16 cellular contexts compared by ENCODE assay signal in genomic region chr22:41664951-41665350, GRCh38. TPM values are rescaled to one million over a fixed set of nuclear protein-coding genes. Genes with fewer than 3 reads are reported as not detected.
DNase-seq lines count a peak whose midpoint lies in the region; ATAC-seq and TF ChIP-seq lines count a peak whose summit lies in the region.
"Had no signal": no experiment of that assay in that cellular context is flagged by ENCODE, and none has a peak within 500 bp of the region (broad histone marks: within the 10 kb centered on the region; RNA-seq: fewer than 3 reads in every experiment).

No MANE protein-coding gene starts in this region.

- H3K4me1 ChIP-seq in GM23338 (ENCODE audit: insufficient read depth) (peaks cover 14% of the 10 kb centered on the region), neural progenitor cell (peaks cover 8% of the 10 kb centered on the region)

- peaks cover 29% of the 10 kb centered on the region for H3K36me3 Mint-ChIP-seq in activated CD4-positive, alpha-beta memory T cell treated with anti-CD3 and anti-CD28 coated beads for 36 hours
- peaks cover 49% of the 10 kb centered on the region for H3K36me3 Mint-ChIP-seq in activated CD4-positive, alpha-beta memory T cell treated with anti-CD3 and anti-CD28 coated beads, Interleukin-2, amount 10 ng/mL, durations not matched to agents 7 days and 5 days (ENCODE audit: low read depth)
- H3K36me3 Mint-ChIP-seq in GM23338 (ENCODE audit: low read depth) (peaks cover 48% of the 10 kb centered on the region), neural progenitor cell (peaks cover 19% of the 10 kb centered on the region)
- peaks cover 54% of the 10 kb centered on the region for H3K36me3 Mint-ChIP-seq in activated CD8-positive, alpha-beta T cell treated with anti-CD3 and anti-CD28 coated beads, Interleukin-2, amount 10 ng/mL, durations not matched to agents 7 days and 5 days (ENCODE audit: low read depth)

- TF ChIP-seq CTCF in GM23338 (conservative IDR thresholded peaks at IDR 0.05; ENCODE audit: low read depth in 2 of 2), result no peak
- TF ChIP-seq CTCF in neural progenitor cell (IDR thresholded peaks at IDR 0.05), result no peak

- H3K27ac ChIP-seq in GM23338 (ENCODE audit: low read depth), result peak overlapping the region; percentile 56; the same call in 1 of the 2 replicates
- H3K27ac ChIP-seq in neural progenitor cell, result peak overlapping the region; percentile 81
- H3K27ac ChIP-seq: psoas muscle, upper lobe of right lung had no signal

- H3K79me2 ChIP-seq in GM23338 (replicated peaks; ENCODE audit: insufficient read depth), result peaks cover 3% of the 10 kb centered on the region; the same call in 1 of the 2 replicates
- no peaks in the 10 kb centered on the region for H3K79me2 ChIP-seq in neural progenitor cell (ENCODE audit: low read depth)

- H4K20me1 ChIP-seq in GM23338 (replicated peaks; ENCODE audit: insufficient read depth) (peaks cover 17% of the 10 kb centered on the region), neural progenitor cell (ENCODE audit: low read depth) (no peaks in the 10 kb centered on the region)

- H3K4me3 ChIP-seq in GM23338, result no peak overlapping the region
- H3K4me3 ChIP-seq in neural progenitor cell, result no peak overlapping the region
- H3K4me3 ChIP-seq: heart right ventricle, psoas muscle, upper lobe of right lung had no signal

- H3K27me3 ChIP-seq in GM23338 (ENCODE audit: insufficient read depth) (no peaks in the 10 kb centered on the region), neural progenitor cell (no peaks in the 10 kb centered on the region)
- H3K27me3 ChIP-seq: heart right ventricle, upper lobe of right lung had no signal

- H3K9me3 Mint-ChIP-seq in activated CD4-positive, alpha-beta memory T cell treated with anti-CD3 and anti-CD28 coated beads for 36 hours, result no peaks in the 10 kb centered on the region
- H3K9me3 Mint-ChIP-seq in activated CD4-positive, alpha-beta memory T cell treated with anti-CD3 and anti-CD28 coated beads, Interleukin-2, amount 10 ng/mL, durations not matched to agents 7 days and 5 days, result no peaks in the 10 kb centered on the region
- H3K9me3 Mint-ChIP-seq in GM23338 (no peaks in the 10 kb centered on the region), neural progenitor cell (no peaks in the 10 kb centered on the region)
- no peaks in the 10 kb centered on the region for H3K9me3 Mint-ChIP-seq in activated CD8-positive, alpha-beta T cell treated with anti-CD3 and anti-CD28 coated beads, Interleukin-2, amount 10 ng/mL, durations not matched to agents 7 days and 5 days (ENCODE audit: insufficient read depth)
- H3K9me3 Mint-ChIP-seq: natural killer cell had no signal

- CTCF ChIA-PET in activated CD4-positive, alpha-beta memory T cell treated with anti-CD3 and anti-CD28 coated beads for 36 hours (lab: Charles Lee), result interaction anchor here (0.9 to 3.4 kb wide), 4 partner anchors 8 to 33 kb away, joined by 3 to 28 read pairs (median 16); partner anchors contain the start of genes MEI1 and SNU13
- CTCF ChIA-PET in activated CD4-positive, alpha-beta memory T cell treated with anti-CD3 and anti-CD28 coated beads, Interleukin-2, amount 10 ng/mL, durations not matched to agents 7 days and 5 days (lab: Charles Lee), result interaction anchor here (0.6 to 2.0 kb wide), 2 partner anchors 11 to 35 kb away, joined by 4 to 6 read pairs; no protein-coding TSS in a partner anchor
- CTCF ChIA-PET in activated CD8-positive, alpha-beta T cell treated with anti-CD3 and anti-CD28 coated beads, Interleukin-2, amount 10 ng/mL, durations not matched to agents 7 days and 5 days (lab: Charles Lee), result interaction anchor here (0.7 to 3.0 kb wide), 2 partner anchors 15 to 276 kb away, joined by 3 to 30 read pairs; no protein-coding TSS in a partner anchor
- CTCF ChIA-PET in HEK293T (lab: Yijun Ruan, JAX), result interaction anchor here (0.6 to 0.7 kb wide), 2 partner anchors 71 to 282 kb away, joined by 3 to 4 read pairs; partner anchors contain the start of gene CENPM

- H3K36me3 ChIP-seq in GM23338 (ENCODE audit: insufficient read depth) (peaks cover 39% of the 10 kb centered on the region), neural progenitor cell (peaks cover 11% of the 10 kb centered on the region)

- H3K9me2 ChIP-seq in GM23338 (ENCODE audit: insufficient read depth), result no peaks in the 10 kb centered on the region

- DNase-seq in activated CD4-positive, alpha-beta memory T cell treated with anti-CD3 and anti-CD28 coated beads for 36 hours, result no peak
- no peak for DNase-seq in activated CD4-positive, alpha-beta memory T cell treated with anti-CD3 and anti-CD28 coated beads, Interleukin-2, amount 10 ng/mL, durations not matched to agents 7 days and 5 days
- DNase-seq in GM23338 (ENCODE audit: low spot score) (no peak), neural progenitor cell (ENCODE audit: low spot score) (no peak), HEK293T (ENCODE audit: extremely low spot score) (no peak)
- DNase-seq in activated CD8-positive, alpha-beta T cell treated with anti-CD3 and anti-CD28 coated beads, Interleukin-2, amount 10 ng/mL, durations not matched to agents 7 days and 5 days, result no peak
- DNase-seq: effector memory CD4-positive, alpha-beta T cell; heart right ventricle; natural killer cell; NCI-H1417; NCI-H774; psoas muscle; stimulated activated naive CD4-positive, alpha-beta T cell; upper lobe of right lung had no signal

- H3K9me3 ChIP-seq in neural progenitor cell (ENCODE audit: low read depth), result no peaks in the 10 kb centered on the region
- H3K9me3 ChIP-seq: heart right ventricle, psoas muscle, upper lobe of right lung had no signal

- intact Hi-C loops in activated CD4-positive, alpha-beta memory T cell treated with anti-CD3 and anti-CD28 coated beads for 36 hours (cut with micrococcal nuclease), result no loop called here

- H3F3A ChIP-seq in GM23338 (replicated peaks; ENCODE audit: low read depth) (peaks cover 36% of the 10 kb centered on the region), neural progenitor cell (ENCODE audit: low read depth) (peaks cover 72% of the 10 kb centered on the region)

- no peak overlapping the region for H3K4me3 Mint-ChIP-seq in activated CD4-positive, alpha-beta memory T cell treated with anti-CD3 and anti-CD28 coated beads for 36 hours
- H3K4me3 Mint-ChIP-seq in activated CD4-positive, alpha-beta memory T cell treated with anti-CD3 and anti-CD28 coated beads, Interleukin-2, amount 10 ng/mL, durations not matched to agents 7 days and 5 days, result no peak overlapping the region
- H3K4me3 Mint-ChIP-seq in GM23338 (no peak overlapping the region), neural progenitor cell (no peak overlapping the region)
- H3K4me3 Mint-ChIP-seq in activated CD8-positive, alpha-beta T cell treated with anti-CD3 and anti-CD28 coated beads, Interleukin-2, amount 10 ng/mL, durations not matched to agents 7 days and 5 days, result no peak overlapping the region
- H3K4me3 Mint-ChIP-seq: natural killer cell had no signal

- H3K4me2 ChIP-seq in GM23338, result no peak overlapping the region
- no peak overlapping the region for H3K4me2 ChIP-seq in neural progenitor cell

- H3K27ac Mint-ChIP-seq in activated CD4-positive, alpha-beta memory T cell treated with anti-CD3 and anti-CD28 coated beads for 36 hours, result peak overlapping the region; percentile 76
- no peak overlapping the region for H3K27ac Mint-ChIP-seq in activated CD4-positive, alpha-beta memory T cell treated with anti-CD3 and anti-CD28 coated beads, Interleukin-2, amount 10 ng/mL, durations not matched to agents 7 days and 5 days
- peak overlapping the region; percentile 76; the same call in 1 of the 2 replicates for H3K27ac Mint-ChIP-seq in GM23338
- H3K27ac Mint-ChIP-seq in activated CD8-positive, alpha-beta T cell treated with anti-CD3 and anti-CD28 coated beads, Interleukin-2, amount 10 ng/mL, durations not matched to agents 7 days and 5 days, result peak overlapping the region; percentile 36
- H3K27ac Mint-ChIP-seq in neural progenitor cell, result no peak overlapping the region

- ATAC-seq in GM23338 (no peak), HG02870 (IDR thresholded peaks at IDR 0.05; ENCODE audit: unreplicated experiment) (no peak), HG03520 (IDR thresholded peaks at IDR 0.05; ENCODE audit: unreplicated experiment) (no peak)
- no peak for ATAC-seq in activated CD8-positive, alpha-beta T cell treated with anti-CD3 and anti-CD28 coated beads, Interleukin-2, amount 10 ng/mL, durations not matched to agents 7 days and 5 days
- ATAC-seq: heart right ventricle, natural killer cell, psoas muscle, upper lobe of right lung had no signal

- H3K9ac ChIP-seq in neural progenitor cell, result no peak overlapping the region

- H3K4me1 Mint-ChIP-seq in activated CD4-positive, alpha-beta memory T cell treated with anti-CD3 and anti-CD28 coated beads for 36 hours (ENCODE audit: low read depth), result peaks cover 13% of the 10 kb centered on the region
- H3K4me1 Mint-ChIP-seq in activated CD4-positive, alpha-beta memory T cell treated with anti-CD3 and anti-CD28 coated beads, Interleukin-2, amount 10 ng/mL, durations not matched to agents 7 days and 5 days, result peaks cover 21% of the 10 kb centered on the region
- H3K4me1 Mint-ChIP-seq in GM23338 (peaks cover 13% of the 10 kb centered on the region), neural progenitor cell (peaks cover 13% of the 10 kb centered on the region)
- H3K4me1 Mint-ChIP-seq in activated CD8-positive, alpha-beta T cell treated with anti-CD3 and anti-CD28 coated beads, Interleukin-2, amount 10 ng/mL, durations not matched to agents 7 days and 5 days (ENCODE audit: low read depth), result peaks cover 16% of the 10 kb centered on the region

- POLR2A ChIA-PET in activated CD4-positive, alpha-beta memory T cell treated with anti-CD3 and anti-CD28 coated beads for 36 hours (lab: Charles Lee), result no interaction called here
- POLR2A ChIA-PET in activated CD4-positive, alpha-beta memory T cell treated with anti-CD3 and anti-CD28 coated beads, Interleukin-2, amount 10 ng/mL, durations not matched to agents 7 days and 5 days (lab: Charles Lee), result interaction anchor here (5.7 kb wide), 1 partner anchor 23 kb away, joined by 76 read pairs; the partner anchor contains the start of gene SNU13
- POLR2A ChIA-PET in activated CD8-positive, alpha-beta T cell treated with anti-CD3 and anti-CD28 coated beads, Interleukin-2, amount 10 ng/mL, durations not matched to agents 7 days and 5 days (lab: Charles Lee), result interaction anchor here (1.1 kb wide), 3 partner anchors 20 to 76 kb away, joined by 3 read pairs; no protein-coding TSS in a partner anchor
- POLR2A ChIA-PET in HEK293T (lab: Yijun Ruan, JAX), result interaction anchor here (0.6 kb wide), 1 partner anchor 24 kb away, joined by 3 read pairs; the partner anchor contains the start of gene SNU13

- H2AFZ ChIP-seq in GM23338 (no peak overlapping the region), neural progenitor cell (replicated peaks) (no peak overlapping the region)

- no peaks in the 10 kb centered on the region for H3K27me3 Mint-ChIP-seq in activated CD4-positive, alpha-beta memory T cell treated with anti-CD3 and anti-CD28 coated beads for 36 hours
- no peaks in the 10 kb centered on the region for H3K27me3 Mint-ChIP-seq in activated CD4-positive, alpha-beta memory T cell treated with anti-CD3 and anti-CD28 coated beads, Interleukin-2, amount 10 ng/mL, durations not matched to agents 7 days and 5 days
- H3K27me3 Mint-ChIP-seq in GM23338 (ENCODE audit: insufficient read depth, low read depth, poor library complexity) (peaks cover 20% of the 10 kb centered on the region), neural progenitor cell (ENCODE audit: insufficient read depth, low read depth) (peaks cover 2% of the 10 kb centered on the region)
- H3K27me3 Mint-ChIP-seq in activated CD8-positive, alpha-beta T cell treated with anti-CD3 and anti-CD28 coated beads, Interleukin-2, amount 10 ng/mL, durations not matched to agents 7 days and 5 days (ENCODE audit: low read depth), result no peaks in the 10 kb centered on the region

RNA-seq across cellular contexts. Expression of gene SNU13, which starts 23.7 kb away (rescaled TPM):
- total RNA-seq in activated CD4-positive, alpha-beta memory T cell treated with anti-CD3 and anti-CD28 coated beads for 36 hours, result 100 to 1,000 TPM; 236 to 242 TPM
- total RNA-seq in activated CD4-positive, alpha-beta memory T cell treated with anti-CD3 and anti-CD28 coated beads, Interleukin-2, amount 10 ng/mL, durations not matched to agents 7 days and 5 days, result 100 to 1,000 TPM; 166 to 176 TPM
- 163 and 193 TPM in 2 replicates for total RNA-seq in GM23338 (2014; rRNA removed; shearing (Covaris generic))
- 464 and 512 TPM in 2 replicates for polyA plus RNA-seq in GM23338 (2016; fragmentation: Nextera tagmentation; extraction: Ambion mirVana)
- 100 to 1,000 TPM; 185 to 200 TPM for total RNA-seq in activated CD8-positive, alpha-beta T cell treated with anti-CD3 and anti-CD28 coated beads, Interleukin-2, amount 10 ng/mL, durations not matched to agents 7 days and 5 days
- total RNA-seq in neural progenitor cell (ENCODE audit: low replicate concordance), result 143 and 171 TPM in 2 replicates

RNA-seq across cellular contexts. Expression of gene MEI1, which starts 34.4 kb away (rescaled TPM):
- total RNA-seq in activated CD4-positive, alpha-beta memory T cell treated with anti-CD3 and anti-CD28 coated beads for 36 hours, result 10 to 100 TPM; 51.3 to 52.3 TPM
- 10 to 100 TPM; 75.5 to 79.1 TPM for total RNA-seq in activated CD4-positive, alpha-beta memory T cell treated with anti-CD3 and anti-CD28 coated beads, Interleukin-2, amount 10 ng/mL, durations not matched to agents 7 days and 5 days
- total RNA-seq in GM23338 (2014; rRNA removed; shearing (Covaris generic)), result 0.27 and 0.28 TPM in 2 replicates
- polyA plus RNA-seq in GM23338 (2016; fragmentation: Nextera tagmentation; extraction: Ambion mirVana), result 0.09 and 0.87 TPM in 2 replicates
- total RNA-seq in activated CD8-positive, alpha-beta T cell treated with anti-CD3 and anti-CD28 coated beads, Interleukin-2, amount 10 ng/mL, durations not matched to agents 7 days and 5 days, result 10 to 100 TPM; 48.1 to 48.4 TPM
- 0.25 TPM in 1 of 2 replicates, not detected in the other for total RNA-seq in neural progenitor cell (ENCODE audit: low replicate concordance)

RNA-seq across cellular contexts. Expression of gene XRCC6, which starts 43.9 kb away (rescaled TPM):
- 100 to 1,000 TPM; 403 to 409 TPM for total RNA-seq in activated CD4-positive, alpha-beta memory T cell treated with anti-CD3 and anti-CD28 coated beads for 36 hours
- 100 to 1,000 TPM; 244 to 251 TPM for total RNA-seq in activated CD4-positive, alpha-beta memory T cell treated with anti-CD3 and anti-CD28 coated beads, Interleukin-2, amount 10 ng/mL, durations not matched to agents 7 days and 5 days
- total RNA-seq in GM23338 (2014; rRNA removed; shearing (Covaris generic)), result 495 and 498 TPM in 2 replicates
- polyA plus RNA-seq in GM23338 (2016; fragmentation: Nextera tagmentation; extraction: Ambion mirVana), result 351 and 352 TPM in 2 replicates
- 100 to 1,000 TPM; 302 to 308 TPM for total RNA-seq in activated CD8-positive, alpha-beta T cell treated with anti-CD3 and anti-CD28 coated beads, Interleukin-2, amount 10 ng/mL, durations not matched to agents 7 days and 5 days
- 526 and 546 TPM in 2 replicates for total RNA-seq in neural progenitor cell (ENCODE audit: low replicate concordance)

RNA-seq across cellular contexts. Expression of gene DESI1, which starts 44.1 kb away (rescaled TPM):
- total RNA-seq in activated CD4-positive, alpha-beta memory T cell treated with anti-CD3 and anti-CD28 coated beads for 36 hours, result 10 to 100 TPM; 55.5 to 57.9 TPM
- 10 to 100 TPM; 49.3 to 53.6 TPM for total RNA-seq in activated CD4-positive, alpha-beta memory T cell treated with anti-CD3 and anti-CD28 coated beads, Interleukin-2, amount 10 ng/mL, durations not matched to agents 7 days and 5 days
- total RNA-seq in GM23338 (2014; rRNA removed; shearing (Covaris generic)), result 40.4 and 53.8 TPM in 2 replicates
- polyA plus RNA-seq in GM23338 (2016; fragmentation: Nextera tagmentation; extraction: Ambion mirVana), result 33.7 and 37.9 TPM in 2 replicates
- total RNA-seq in activated CD8-positive, alpha-beta T cell treated with anti-CD3 and anti-CD28 coated beads, Interleukin-2, amount 10 ng/mL, durations not matched to agents 7 days and 5 days, result 10 to 100 TPM; 33.0 to 35.2 TPM
- 22.7 and 25.0 TPM in 2 replicates for total RNA-seq in neural progenitor cell (ENCODE audit: low replicate concordance)

Comparison
In these comparisons a context has a peak if more than half of its experiments do, and no peak if none do; other contexts are left out.
1. H3K27ac Mint-ChIP-seq: peak in activated CD4-positive, alpha-beta memory T cell treated with anti-CD3 and anti-CD28 coated beads for 36 hours (single experiment), GM23338 (single experiment) and activated CD8-positive, alpha-beta T cell treated with anti-CD3 and anti-CD28 coated beads, Interleukin-2, amount 10 ng/mL, durations not matched to agents 7 days and 5 days (single experiment); none in activated CD4-positive, alpha-beta memory T cell treated with anti-CD3 and anti-CD28 coated beads, Interleukin-2, amount 10 ng/mL, durations not matched to agents 7 days and 5 days (single experiment) and neural progenitor cell (single experiment).
2. RNA of gene MEI1, which starts 34.4 kb away (total RNA-seq): 75.5 to 79.1 TPM in activated CD4-positive, alpha-beta memory T cell treated with anti-CD3 and anti-CD28 coated beads, Interleukin-2, amount 10 ng/mL, durations not matched to agents 7 days and 5 days, 51.3 to 52.3 TPM in activated CD4-positive, alpha-beta memory T cell treated with anti-CD3 and anti-CD28 coated beads for 36 hours and 48.1 to 48.4 TPM in activated CD8-positive, alpha-beta T cell treated with anti-CD3 and anti-CD28 coated beads, Interleukin-2, amount 10 ng/mL, durations not matched to agents 7 days and 5 days; 0.27 to 0.28 TPM in GM23338 and 0.25 TPM in neural progenitor cell; every median in the first group is over 10 times any median in the second.